ENCODE assay signal across 8 cellular contexts in the genomic region with DNA sequence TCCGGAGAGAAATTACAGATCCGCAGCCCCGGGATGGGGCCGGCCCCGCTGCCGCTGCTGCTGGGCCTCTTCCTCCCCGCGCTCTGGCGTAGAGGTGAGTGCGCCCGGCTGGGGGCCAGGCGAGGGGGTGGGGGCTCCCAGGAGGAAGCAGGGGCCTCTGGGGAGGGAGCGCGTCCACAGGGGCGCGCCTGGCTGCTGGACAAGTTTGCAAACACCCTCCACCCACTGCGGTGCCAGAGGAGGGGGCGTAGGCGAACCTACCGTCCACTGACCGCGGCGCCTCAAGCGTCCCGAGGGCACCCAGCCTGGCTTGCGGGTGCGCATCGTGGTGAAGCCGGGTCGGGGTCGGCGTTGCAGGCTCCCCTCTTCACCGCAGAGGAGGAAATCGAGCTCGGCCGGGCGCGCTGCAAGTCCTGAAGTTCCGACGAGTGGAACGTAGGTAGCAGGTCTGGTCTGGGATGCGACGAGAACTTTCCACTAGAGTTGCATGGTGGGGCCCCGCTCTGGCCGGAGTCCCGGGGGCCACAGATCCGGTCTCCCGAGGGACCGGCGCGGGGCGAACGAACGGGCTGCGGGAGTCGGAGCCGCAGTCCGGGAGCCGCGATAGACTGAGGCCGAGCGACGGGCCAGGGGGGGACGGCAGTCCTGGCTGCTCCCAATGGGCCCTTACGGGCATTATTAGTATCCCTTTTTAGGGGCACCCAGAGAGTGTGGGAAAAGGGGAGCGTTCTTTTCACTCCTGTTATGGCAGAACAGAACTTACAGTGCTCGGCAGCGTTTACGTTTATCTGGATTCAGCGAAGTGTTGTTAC. TPM values are rescaled to one million over a fixed set of nuclear protein-coding genes. Genes with fewer than 3 reads are reported as not detected.
DNase-seq lines count a peak whose midpoint lies in the region; ATAC-seq and TF ChIP-seq lines count a peak whose summit lies in the region.

No MANE protein-coding gene starts in this region.

- H3K9me2 ChIP-seq in SK-N-SH, result no peaks in the 10 kb centered on the region

- peak overlapping the region; percentile 55; the same call in 1 of the 2 replicates for H3K9ac ChIP-seq in SK-N-SH

- H3K36me3 ChIP-seq in SK-N-SH (replicated peaks in 1 of 2; ENCODE audit: control insufficient read depth in 1 of 2, insufficient read depth in 2 of 2, low read length in 1 of 2), result no peaks in the 10 kb centered on the region
- no peaks in the 10 kb centered on the region for H3K36me3 ChIP-seq in thoracic aorta

- H3K36me3 Mint-ChIP-seq in activated CD4-positive, alpha-beta T cell treated with anti-CD3 and anti-CD28 coated beads for 36 hours (ENCODE audit: low read depth), result no peaks in the 10 kb centered on the region

- peak; percentile 22 for ATAC-seq in activated CD4-positive, alpha-beta T cell treated with anti-CD3 and anti-CD28 coated beads for 36 hours
- ATAC-seq in thoracic aorta (ENCODE audit: insufficient number of reproducible peaks, low FRiP score, low read depth), result peak; percentile 4
- no peak for ATAC-seq in foreskin keratinocyte

- TF ChIP-seq CTCF in SK-N-SH (IDR thresholded peaks at IDR 0.05) (no peak), thoracic aorta (IDR thresholded peaks at IDR 0.05) (no peak), foreskin keratinocyte (conservative IDR thresholded peaks at IDR 0.05) (no peak)

- H3K27me3 ChIP-seq in SK-N-SH (ENCODE audit: insufficient read depth) (no peaks in the 10 kb centered on the region; the same call in 1 of the 2 replicates), thoracic aorta (replicated peaks; ENCODE audit: insufficient read depth) (no peaks in the 10 kb centered on the region), foreskin keratinocyte (peaks cover 77% of the 10 kb centered on the region)

- no peak for TF ChIP-seq EP300 in SK-N-SH (IDR thresholded peaks at IDR 0.05; ENCODE audit: borderline replicate concordance in 1 of 2, low read depth in 1 of 2, low read length in 1 of 2)

- H3K4me1 ChIP-seq in SK-N-SH (ENCODE audit: control insufficient read depth in 1 of 2, insufficient read depth in 2 of 2, low read depth in 1 of 2, low read length in 1 of 2) (peaks cover 0 to 14% of the 10 kb centered on the region in 2 experiments; a peak in 2 of 4 replicates), thoracic aorta (ENCODE audit: control insufficient read depth in 1 of 2, low read depth in 2 of 2) (peaks cover 15 to 42% of the 10 kb centered on the region in 2 donors), foreskin keratinocyte (peaks cover 5% of the 10 kb centered on the region)

- H3K4me3 ChIP-seq in SK-N-SH (ENCODE audit: low read depth in 2 of 2, low read length in 1 of 2) (peak overlapping the region; percentile 65 to 90), thoracic aorta (peak overlapping the region; percentile 99)

- 18% methylated on average over 6 of the region's 70 CpGs for WGBS in SK-N-SH (ENCODE audit: low lambda C conversion rate)

- DNase-seq in activated CD4-positive, alpha-beta T cell treated with anti-CD3 and anti-CD28 coated beads for 36 hours, result peak; percentile 39
- DNase-seq in activated CD4-positive, alpha-beta T cell treated with anti-CD3 and anti-CD28 coated beads for 1 hour, result no peak
- no peak for DNase-seq in SK-N-SH
- peak; percentile 19 for DNase-seq in central memory CD4-positive, alpha-beta T cell
- DNase-seq in lung microvascular endothelial cell (ENCODE audit: low read depth in 2 of 2), result peak; percentile 23 to 72
- DNase-seq in thoracic aorta (ENCODE audit: low spot score), result no peak
- no peak for DNase-seq in foreskin keratinocyte
- no peak for DNase-seq in GOT3 (lab: John Stamatoyannopoulos, UW)

- peak overlapping the region; percentile 97 for H2AFZ ChIP-seq in SK-N-SH (ENCODE audit: low read depth)

- H3K27ac ChIP-seq in SK-N-SH (ENCODE audit: low read depth in 2 of 2, low read length in 1 of 2), result peak overlapping the region; percentile 39 to 62; a peak in 2 of 4 replicates
- H3K27ac ChIP-seq in thoracic aorta, result peak overlapping the region; percentile 93 to 95
- H3K27ac ChIP-seq in foreskin keratinocyte, result no peak overlapping the region

- POLR2A ChIA-PET in activated CD4-positive, alpha-beta T cell treated with anti-CD3 and anti-CD28 coated beads for 36 hours (lab: Charles Lee), result no interaction called here
- POLR2A ChIA-PET in SK-N-SH (lab: Yijun Ruan, JAX), result interaction anchor here (0.6 to 1.7 kb wide), 3 partner anchors 15 to 279 kb away, joined by 4 to 6 read pairs (median 5); partner anchors contain the start of gene ANAPC1

- H3K27me3 Mint-ChIP-seq in activated CD4-positive, alpha-beta T cell treated with anti-CD3 and anti-CD28 coated beads for 36 hours, result peaks cover 15% of the 10 kb centered on the region

- H3K9me3 ChIP-seq in SK-N-SH (no peaks in the 10 kb centered on the region), thoracic aorta (no peaks in the 10 kb centered on the region)

- no peaks in the 10 kb centered on the region for H3K9me3 Mint-ChIP-seq in activated CD4-positive, alpha-beta T cell treated with anti-CD3 and anti-CD28 coated beads for 36 hours (ENCODE audit: low read depth)

- intact Hi-C loops in activated CD4-positive, alpha-beta T cell treated with anti-CD3 and anti-CD28 coated beads for 36 hours (cut with DNase I, micrococcal nuclease), result loop anchor here in 1 of 2 experiments (2.0 kb wide), 2 partner anchors 32 to 156 kb away; partner anchors contain the start of gene TMEM87B

- CTCF ChIA-PET in activated CD4-positive, alpha-beta T cell treated with anti-CD3 and anti-CD28 coated beads for 36 hours (lab: Charles Lee), result interaction anchor here (0.7 to 1.4 kb wide), 2 partner anchors 32 to 164 kb away, joined by 3 read pairs; no protein-coding TSS in a partner anchor
- CTCF ChIA-PET in SK-N-SH (lab: Yijun Ruan, JAX), result interaction anchor here (0.6 to 5.4 kb wide), 10 partner anchors 11 to 327 kb away, joined by 3 to 72 read pairs (median 4); partner anchors contain the start of gene TMEM87B

- no peaks in the 10 kb centered on the region for H3K79me2 ChIP-seq in SK-N-SH (ENCODE audit: insufficient read depth)

- peaks cover 8% of the 10 kb centered on the region for H3F3A ChIP-seq in SK-N-SH (replicated peaks; ENCODE audit: insufficient read depth)

- no peak overlapping the region for H3K27ac Mint-ChIP-seq in activated CD4-positive, alpha-beta T cell treated with anti-CD3 and anti-CD28 coated beads for 36 hours

- peak overlapping the region; percentile 79 for H3K4me2 ChIP-seq in SK-N-SH

- H4K20me1 ChIP-seq in SK-N-SH (ENCODE audit: insufficient read depth), result no peaks in the 10 kb centered on the region

- H3K4me3 Mint-ChIP-seq in activated CD4-positive, alpha-beta T cell treated with anti-CD3 and anti-CD28 coated beads for 36 hours, result peak overlapping the region; percentile 73

- peaks cover 7% of the 10 kb centered on the region for H3K4me1 Mint-ChIP-seq in activated CD4-positive, alpha-beta T cell treated with anti-CD3 and anti-CD28 coated beads for 36 hours

- no peak for TF ChIP-seq RAD21 in SK-N-SH (IDR thresholded peaks at IDR 0.05; ENCODE audit: low read length)

TF ChIP-seq in SK-N-SH, 30 proteins besides CTCF, POLR2A, EP300 and RAD21:
- no peak for TF ChIP-seq GATA2 (CRISPR knock-in tag; IDR thresholded peaks at IDR 0.05)
- no peak for TF ChIP-seq FOXM1 (IDR thresholded peaks at IDR 0.05; ENCODE audit: low read depth)
- no peak for TF ChIP-seq CHD2 (IDR thresholded peaks at IDR 0.05; ENCODE audit: low read length, partially characterized antibody)
- TF ChIP-seq SIN3A (IDR thresholded peaks at IDR 0.05; ENCODE audit: borderline replicate concordance, low read depth, low read length), result no peak
- TF ChIP-seq TEAD4 (IDR thresholded peaks at IDR 0.05; ENCODE audit: borderline replicate concordance, insufficient read depth), result no peak

RNA-seq across cellular contexts. Expression of gene MERTK, which starts 0.5 kb away (rescaled TPM):
- total RNA-seq in activated CD4-positive, alpha-beta T cell treated with anti-CD3 and anti-CD28 coated beads for 36 hours, result 1 to 10 TPM in 1 of 2 experiments, under 1 TPM in 1; 0.94 to 1.4 TPM
- 9.6 and 12.4 TPM in 2 replicates for polyA plus RNA-seq in SK-N-SH (2012; rRNA removed)
- polyA plus RNA-seq in SK-N-SH (2012; cell fraction: cytosol; rRNA removed), result 3.3 TPM in 2 replicates
- polyA plus RNA-seq in SK-N-SH (2012; cell fraction: nucleus; rRNA removed), result 49.6 and 63.1 TPM in 2 replicates
- 13.9 and 21.6 TPM in 2 replicates for total RNA-seq in lung microvascular endothelial cell
- 10 to 100 TPM; 47.1 to 69.9 TPM for total RNA-seq in thoracic aorta
- 0.07 TPM in 1 of 2 replicates, not detected in the other for total RNA-seq in foreskin keratinocyte
- polyA plus RNA-seq in foreskin keratinocyte, result 0.02 TPM in 1 of 2 replicates, not detected in the other

RNA-seq across cellular contexts. Expression of gene ANAPC1, which starts 14.9 kb away (rescaled TPM):
- total RNA-seq in activated CD4-positive, alpha-beta T cell treated with anti-CD3 and anti-CD28 coated beads for 36 hours, result 100 to 1,000 TPM in 1 of 2 experiments, 10 to 100 TPM in 1; 85.1 to 113 TPM
- polyA plus RNA-seq in SK-N-SH (2012; rRNA removed) (16.0 and 22.4 TPM in 2 replicates), foreskin keratinocyte (8.5 and 9.7 TPM in 2 replicates)
- polyA plus RNA-seq in SK-N-SH (2012; cell fraction: cytosol; rRNA removed), result 14.2 and 17.7 TPM in 2 replicates
- 22.2 and 31.4 TPM in 2 replicates for polyA plus RNA-seq in SK-N-SH (2012; cell fraction: nucleus; rRNA removed)
- total RNA-seq in lung microvascular endothelial cell (39.4 and 39.9 TPM in 2 replicates), thoracic aorta (10 to 100 TPM; 33.6 to 45.6 TPM), foreskin keratinocyte (56.8 and 69.2 TPM in 2 replicates)

Comparison
In these comparisons a context has a peak if more than half of its experiments do, and no peak if none do; other contexts are left out.
1. DNase-seq: peak in activated CD4-positive, alpha-beta T cell treated with anti-CD3 and anti-CD28 coated beads for 36 hours (single experiment), central memory CD4-positive, alpha-beta T cell (single experiment) and lung microvascular endothelial cell (2 of 2); none in activated CD4-positive, alpha-beta T cell treated with anti-CD3 and anti-CD28 coated beads for 1 hour (single experiment), SK-N-SH (single experiment), thoracic aorta (single experiment), foreskin keratinocyte (0 of 2) and GOT3 (single experiment).